In genomic region chr1:40951943-40952743, GRCh38 we compare ENCODE assay signal across 1 cellular context.
TF ChIP-seq lines count a peak whose summit lies in the region.

No MANE protein-coding gene starts in this region.

TF ChIP-seq in HepG2, 621 proteins besides CTCF, POLR2A, EP300 and RAD21 (continued from another document and continues in another):
- TF ChIP-seq ZNF782 (CRISPR knock-in tag; IDR thresholded peaks at IDR 0.05; ENCODE audit: borderline replicate concordance) (peak; percentile 63; the same call in 1 of the 2 replicates), TBX2 (CRISPR knock-in tag; IDR thresholded peaks at IDR 0.05; ENCODE audit: borderline replicate concordance) (peak; percentile 66; the same call in 1 of the 2 replicates), ATRX (CRISPR knock-in tag; IDR thresholded peaks at IDR 0.05; ENCODE audit: borderline replicate concordance) (no peak), TFAP4 (IDR thresholded peaks at IDR 0.05; ENCODE audit: borderline replicate concordance, low read depth) (peak; percentile 38; the same call in 1 of the 2 replicates), KIAA2018 (CRISPR knock-in tag; IDR thresholded peaks at IDR 0.05; ENCODE audit: borderline replicate concordance) (no peak), ZNF256 (CRISPR knock-in tag; conservative IDR thresholded peaks at IDR 0.05) (0 out of 2 replicates have a peak, but pooled peaks have one; percentile 27), NR2F6 (IDR thresholded peaks at IDR 0.05) (no peak), NR2F6 (CRISPR knock-in tag; IDR thresholded peaks at IDR 0.05) (no peak; the same call in 1 of the 2 replicates), RARA (CRISPR knock-in tag; IDR thresholded peaks at IDR 0.05) (no peak), ETV5 (CRISPR knock-in tag; IDR thresholded peaks at IDR 0.05; ENCODE audit: borderline replicate concordance) (0 out of 2 replicates have a peak, but pooled peaks have one; percentile 25), ZNF235 (CRISPR knock-in tag; IDR thresholded peaks at IDR 0.05; ENCODE audit: borderline replicate concordance) (peak; percentile 84; the same call in 1 of the 2 replicates), KAT8 (CRISPR knock-in tag; IDR thresholded peaks at IDR 0.05) (0 out of 2 replicates have a peak, but pooled peaks have one; percentile 19), ZSCAN31 (CRISPR knock-in tag; IDR thresholded peaks at IDR 0.05; ENCODE audit: low read depth) (0 out of 2 replicates have a peak, but pooled peaks have one; percentile 34), ZNF331 (CRISPR knock-in tag; IDR thresholded peaks at IDR 0.05) (no peak), SMC3 (IDR thresholded peaks at IDR 0.05; ENCODE audit: low read length) (peak; percentile 94), ZNF292 (CRISPR knock-in tag; IDR thresholded peaks at IDR 0.05; ENCODE audit: borderline replicate concordance, low read depth) (no peak; the same call in 1 of the 2 replicates), THAP9 (CRISPR knock-in tag; IDR thresholded peaks at IDR 0.05; ENCODE audit: borderline replicate concordance) (peak; percentile 35; the same call in 1 of the 2 replicates), TARDBP (CRISPR knock-in tag; IDR thresholded peaks at IDR 0.05) (peak; percentile 41; the same call in 1 of the 2 replicates), ZNF317 (CRISPR knock-in tag; IDR thresholded peaks at IDR 0.05) (0 out of 2 replicates have a peak, but pooled peaks have one; percentile 64), TFDP2 (CRISPR knock-in tag; IDR thresholded peaks at IDR 0.05) (0 out of 2 replicates have a peak, but pooled peaks have one; percentile 17), ZNF646 (CRISPR knock-in tag; IDR thresholded peaks at IDR 0.05) (no peak), KDM5B (CRISPR knock-in tag; IDR thresholded peaks at IDR 0.05; ENCODE audit: borderline replicate concordance) (peak; percentile 64; the same call in 1 of the 2 replicates), REPIN1 (CRISPR knock-in tag; IDR thresholded peaks at IDR 0.05; ENCODE audit: borderline replicate concordance, low read depth) (0 out of 2 replicates have a peak, but pooled peaks have one; percentile 41), MYPOP (CRISPR knock-in tag; IDR thresholded peaks at IDR 0.05) (peak; percentile 44; the same call in 1 of the 2 replicates), SMAD1 (CRISPR knock-in tag; IDR thresholded peaks at IDR 0.05; ENCODE audit: borderline replicate concordance, low read depth) (0 out of 2 replicates have a peak, but pooled peaks have one; percentile 70), FOXO4 (CRISPR knock-in tag; conservative IDR thresholded peaks at IDR 0.05) (no peak), ZNF616 (CRISPR knock-in tag; IDR thresholded peaks at IDR 0.05; ENCODE audit: low read depth) (peak; percentile 66; the same call in 1 of the 2 replicates), ZNF550 (CRISPR knock-in tag; IDR thresholded peaks at IDR 0.05; ENCODE audit: borderline replicate concordance) (no peak)
